ENCODE assay signal across 23 cellular contexts in genomic region chr17:81579298-81579697, GRCh38. TPM values are rescaled to one million over a fixed set of nuclear protein-coding genes. Genes with fewer than 3 reads are reported as not detected.
DNase-seq lines count a peak whose midpoint lies in the region; ATAC-seq and TF ChIP-seq lines count a peak whose summit lies in the region.
"Had no signal": no experiment of that assay in that cellular context is flagged by ENCODE, and none has a peak within 500 bp of the region (broad histone marks: within the 10 kb centered on the region; RNA-seq: fewer than 3 reads in every experiment).

No MANE protein-coding gene starts in this region.

- no peak overlapping the region for H3K4me3 ChIP-seq in osteoblast (ENCODE audit: insufficient read depth, low read length)
- H3K4me3 ChIP-seq: stomach, transverse colon had no signal

- TF ChIP-seq CTCF in HFFc6 (IDR thresholded peaks at IDR 0.05) = no peak
- TF ChIP-seq CTCF in osteoblast (IDR thresholded peaks at IDR 0.05; ENCODE audit: extremely low read depth, low read depth, low read length) = no peak

- peak overlapping the region; percentile 88 for H3K27ac ChIP-seq in osteoblast (ENCODE audit: low read depth, low read length)
- H3K27ac ChIP-seq: parathyroid adenoma, stomach, transverse colon had no signal

- H3K36me3 ChIP-seq in osteoblast (ENCODE audit: insufficient read depth, low read length) = peaks cover 35% of the 10 kb centered on the region

- H3K4me2 ChIP-seq in osteoblast (ENCODE audit: insufficient read depth, low read length) = peak overlapping the region; percentile 62

- no peaks in the 10 kb centered on the region for H3K27me3 Mint-ChIP-seq in activated CD4-positive, alpha-beta T cell treated with anti-CD3 and anti-CD28 coated beads, Interleukin-2, amount 10 ng/mL, durations not matched to agents 24 days and 14 days
- no peaks in the 10 kb centered on the region for H3K27me3 Mint-ChIP-seq in activated CD4-positive, alpha-beta T cell treated with anti-CD3 and anti-CD28 coated beads, Interleukin-2, amount 10 ng/mL, durations not matched to agents 7 days and 5 days
- peaks cover 9% of the 10 kb centered on the region for H3K27me3 Mint-ChIP-seq in HFFc6 (ENCODE audit: insufficient read depth)
- no peaks in the 10 kb centered on the region for H3K27me3 Mint-ChIP-seq in effector memory CD8-positive, alpha-beta T cell
- H3K27me3 Mint-ChIP-seq: activated naive CD8-positive, alpha-beta T cell treated with anti-CD3 and anti-CD28 coated beads, Interleukin-2, amount 10 ng/mL, durations not matched to agents 7 days and 5 days; brain; memory B cell had no signal

- intact Hi-C loops in activated CD4-positive, alpha-beta T cell treated with anti-CD3 and anti-CD28 coated beads, Interleukin-2, amount 10 ng/mL, durations not matched to agents 24 days and 14 days (cut with micrococcal nuclease) = no loop called here

- DNase-seq in activated CD4-positive, alpha-beta T cell treated with anti-CD3 and anti-CD28 coated beads, Interleukin-2, amount 10 ng/mL, durations not matched to agents 24 days and 14 days = no peak
- DNase-seq in activated CD4-positive, alpha-beta T cell treated with anti-CD3 and anti-CD28 coated beads, Interleukin-2, amount 10 ng/mL, durations not matched to agents 7 days and 5 days = no peak
- DNase-seq in HFFc6 (no peak), osteoblast (ENCODE audit: insufficient read length, low spot score, missing footprints) (no peak), NCI-H510A (lab: John Stamatoyannopoulos, UW) (no peak), NCI-H1417 (lab: John Stamatoyannopoulos, UW) (no peak), NCI-H1930 (lab: John Stamatoyannopoulos, UW) (no peak)
- no peak for DNase-seq in effector memory CD8-positive, alpha-beta T cell
- DNase-seq: activated naive CD8-positive, alpha-beta T cell treated with anti-CD3 and anti-CD28 coated beads, Interleukin-2, amount 10 ng/mL, durations not matched to agents 7 days and 5 days; BE2C; COR-L47; KG1; left cardiac atrium; NCI-H1694; NCI-H2227 treated with DMSO at 0.1 percent for 48 hours; NCI-H748 treated with DMSO at 0.1 percent for 48 hours; stimulated activated CD4-positive, alpha-beta T cell treated with anti-CD3 and anti-CD28 coated beads, Interleukin-12 subunit alpha, Interleukin-12 subunit beta, amount 100 ng/mL, for 4 hours; stomach; transverse colon had no signal

- no peak overlapping the region for H3K4me3 Mint-ChIP-seq in activated CD4-positive, alpha-beta T cell treated with anti-CD3 and anti-CD28 coated beads, Interleukin-2, amount 10 ng/mL, durations not matched to agents 24 days and 14 days
- H3K4me3 Mint-ChIP-seq in activated CD4-positive, alpha-beta T cell treated with anti-CD3 and anti-CD28 coated beads, Interleukin-2, amount 10 ng/mL, durations not matched to agents 7 days and 5 days = no peak overlapping the region
- H3K4me3 Mint-ChIP-seq in HFFc6 = peak overlapping the region; percentile 74
- H3K4me3 Mint-ChIP-seq in effector memory CD8-positive, alpha-beta T cell = no peak overlapping the region
- H3K4me3 Mint-ChIP-seq: activated naive CD8-positive, alpha-beta T cell treated with anti-CD3 and anti-CD28 coated beads, Interleukin-2, amount 10 ng/mL, durations not matched to agents 7 days and 5 days; brain; memory B cell had no signal

- no peak overlapping the region for H2AFZ ChIP-seq in osteoblast (ENCODE audit: low read length)
- H2AFZ ChIP-seq: parathyroid adenoma had no signal

- H3K9me3 ChIP-seq in osteoblast (ENCODE audit: low read depth, low read length) = no peaks in the 10 kb centered on the region
- H3K9me3 ChIP-seq: BE2C, stomach, transverse colon had no signal

- no peaks in the 10 kb centered on the region for H3K9me3 Mint-ChIP-seq in activated CD4-positive, alpha-beta T cell treated with anti-CD3 and anti-CD28 coated beads, Interleukin-2, amount 10 ng/mL, durations not matched to agents 24 days and 14 days
- H3K9me3 Mint-ChIP-seq in activated CD4-positive, alpha-beta T cell treated with anti-CD3 and anti-CD28 coated beads, Interleukin-2, amount 10 ng/mL, durations not matched to agents 7 days and 5 days = no peaks in the 10 kb centered on the region
- H3K9me3 Mint-ChIP-seq in HFFc6 = no peaks in the 10 kb centered on the region
- H3K9me3 Mint-ChIP-seq in effector memory CD8-positive, alpha-beta T cell = no peaks in the 10 kb centered on the region
- H3K9me3 Mint-ChIP-seq: activated naive CD8-positive, alpha-beta T cell treated with anti-CD3 and anti-CD28 coated beads, Interleukin-2, amount 10 ng/mL, durations not matched to agents 7 days and 5 days; brain; memory B cell had no signal

- H3K4me1 ChIP-seq in osteoblast (ENCODE audit: insufficient read depth, low read length) = peaks cover 73% of the 10 kb centered on the region
- H3K4me1 ChIP-seq: parathyroid adenoma had no signal

- H3K27me3 ChIP-seq in osteoblast (ENCODE audit: insufficient read depth, low read length) = no peaks in the 10 kb centered on the region
- H3K27me3 ChIP-seq: BE2C, stomach, transverse colon had no signal

- H3K27ac Mint-ChIP-seq in activated CD4-positive, alpha-beta T cell treated with anti-CD3 and anti-CD28 coated beads, Interleukin-2, amount 10 ng/mL, durations not matched to agents 24 days and 14 days = peak overlapping the region; percentile 6
- no peak overlapping the region for H3K27ac Mint-ChIP-seq in activated CD4-positive, alpha-beta T cell treated with anti-CD3 and anti-CD28 coated beads, Interleukin-2, amount 10 ng/mL, durations not matched to agents 7 days and 5 days
- peak overlapping the region; percentile 96 for H3K27ac Mint-ChIP-seq in HFFc6
- peak overlapping the region; percentile 81 to 88 for H3K27ac Mint-ChIP-seq in effector memory CD8-positive, alpha-beta T cell

- peaks cover 64% of the 10 kb centered on the region for H3K79me2 ChIP-seq in osteoblast (ENCODE audit: insufficient read depth, low read length)

- no peaks in the 10 kb centered on the region for H4K20me1 ChIP-seq in osteoblast (ENCODE audit: insufficient read depth, low read length)

- H3K4me1 Mint-ChIP-seq in activated CD4-positive, alpha-beta T cell treated with anti-CD3 and anti-CD28 coated beads, Interleukin-2, amount 10 ng/mL, durations not matched to agents 24 days and 14 days = peaks cover 10% of the 10 kb centered on the region
- peaks cover 8% of the 10 kb centered on the region for H3K4me1 Mint-ChIP-seq in activated CD4-positive, alpha-beta T cell treated with anti-CD3 and anti-CD28 coated beads, Interleukin-2, amount 10 ng/mL, durations not matched to agents 7 days and 5 days
- H3K4me1 Mint-ChIP-seq in HFFc6 (ENCODE audit: low read depth) = peaks cover 88% of the 10 kb centered on the region
- peaks cover 26 to 28% of the 10 kb centered on the region in 2 donors for H3K4me1 Mint-ChIP-seq in effector memory CD8-positive, alpha-beta T cell (ENCODE audit: low read depth in 2 of 2)

- CTCF ChIA-PET in activated CD4-positive, alpha-beta T cell treated with anti-CD3 and anti-CD28 coated beads, Interleukin-2, amount 10 ng/mL, durations not matched to agents 7 days and 5 days (lab: Charles Lee) = interaction anchor here (0.6 to 2.0 kb wide), 4 partner anchors 16 to 133 kb away, joined by 3 to 6 read pairs (median 3); no protein-coding TSS in a partner anchor

- POLR2A ChIA-PET in activated CD4-positive, alpha-beta T cell treated with anti-CD3 and anti-CD28 coated beads, Interleukin-2, amount 10 ng/mL, durations not matched to agents 7 days and 5 days (lab: Charles Lee) = no interaction called here

- peaks cover 42% of the 10 kb centered on the region for H3K36me3 Mint-ChIP-seq in activated CD4-positive, alpha-beta T cell treated with anti-CD3 and anti-CD28 coated beads, Interleukin-2, amount 10 ng/mL, durations not matched to agents 24 days and 14 days (ENCODE audit: low read depth)
- peaks cover 15% of the 10 kb centered on the region for H3K36me3 Mint-ChIP-seq in activated CD4-positive, alpha-beta T cell treated with anti-CD3 and anti-CD28 coated beads, Interleukin-2, amount 10 ng/mL, durations not matched to agents 7 days and 5 days (ENCODE audit: low read depth)
- H3K36me3 Mint-ChIP-seq in HFFc6 (ENCODE audit: low read depth) = peaks cover 49% of the 10 kb centered on the region
- peaks cover 4% of the 10 kb centered on the region for H3K36me3 Mint-ChIP-seq in effector memory CD8-positive, alpha-beta T cell (ENCODE audit: insufficient read depth)

- ATAC-seq in effector memory CD8-positive, alpha-beta T cell (replicated peaks) = no peak

RNA-seq across cellular contexts. Expression of gene FAAP100, which starts 27.1 kb away (rescaled TPM):
- total RNA-seq in activated CD4-positive, alpha-beta T cell treated with anti-CD3 and anti-CD28 coated beads, Interleukin-2, amount 10 ng/mL, durations not matched to agents 24 days and 14 days = 72.2 and 76.5 TPM in 2 replicates
- 10 to 100 TPM; 30.8 to 42.1 TPM for total RNA-seq in activated CD4-positive, alpha-beta T cell treated with anti-CD3 and anti-CD28 coated beads, Interleukin-2, amount 10 ng/mL, durations not matched to agents 7 days and 5 days
- 10 to 100 TPM; 21.9 to 27.7 (median 23.9) TPM for total RNA-seq in HFFc6 (2021; fragmentation: NEBNext Ultra II Directional; extraction: Animal tissue kit (Norgen Biotek cat#: 25700))
- total RNA-seq in osteoblast = 43.0 and 44.5 TPM in 2 replicates

RNA-seq across cellular contexts. Expression of gene FSCN2, which starts 51.1 kb away (rescaled TPM):
- 0.26 and 0.51 TPM in 2 replicates for total RNA-seq in activated CD4-positive, alpha-beta T cell treated with anti-CD3 and anti-CD28 coated beads, Interleukin-2, amount 10 ng/mL, durations not matched to agents 24 days and 14 days
- total RNA-seq in activated CD4-positive, alpha-beta T cell treated with anti-CD3 and anti-CD28 coated beads, Interleukin-2, amount 10 ng/mL, durations not matched to agents 7 days and 5 days = under 1 TPM; 0.22 to 0.33 TPM
- total RNA-seq in HFFc6 (2021; fragmentation: NEBNext Ultra II Directional; extraction: Animal tissue kit (Norgen Biotek cat#: 25700)) = 1 to 10 TPM in 3 of 6 experiments, under 1 TPM in 3; 0.71 to 1.4 (median 0.99) TPM
- 2.9 and 5.1 TPM in 2 replicates for total RNA-seq in osteoblast
- total RNA-seq: H7 had no signal

RNA-seq across cellular contexts. Expression of gene NPLOC4, which starts 57.6 kb away (rescaled TPM):
- 142 and 147 TPM in 2 replicates for total RNA-seq in activated CD4-positive, alpha-beta T cell treated with anti-CD3 and anti-CD28 coated beads, Interleukin-2, amount 10 ng/mL, durations not matched to agents 24 days and 14 days
- 10 to 100 TPM; 91.3 to 98.2 TPM for total RNA-seq in activated CD4-positive, alpha-beta T cell treated with anti-CD3 and anti-CD28 coated beads, Interleukin-2, amount 10 ng/mL, durations not matched to agents 7 days and 5 days
- 100 to 1,000 TPM; 121 to 140 (median 133) TPM for total RNA-seq in HFFc6 (2021; fragmentation: NEBNext Ultra II Directional; extraction: Animal tissue kit (Norgen Biotek cat#: 25700))
- 97.8 and 118 TPM in 2 replicates for total RNA-seq in osteoblast

RNA-seq across cellular contexts. Expression of gene TSPAN10, which starts 57.7 kb away (rescaled TPM):
- total RNA-seq in activated CD4-positive, alpha-beta T cell treated with anti-CD3 and anti-CD28 coated beads, Interleukin-2, amount 10 ng/mL, durations not matched to agents 24 days and 14 days = 0.14 and 0.37 TPM in 2 replicates
- under 1 TPM; 0.75 to 0.89 TPM for total RNA-seq in activated CD4-positive, alpha-beta T cell treated with anti-CD3 and anti-CD28 coated beads, Interleukin-2, amount 10 ng/mL, durations not matched to agents 7 days and 5 days
- total RNA-seq in HFFc6 (2021; fragmentation: NEBNext Ultra II Directional; extraction: Animal tissue kit (Norgen Biotek cat#: 25700)) = 10 to 100 TPM; 14.3 to 19.6 (median 17.2) TPM
- 2.9 and 11.5 TPM in 2 replicates for total RNA-seq in osteoblast
- total RNA-seq: stomach had no signal
